10 cellular contexts compared by ENCODE assay signal in the genomic region with DNA sequence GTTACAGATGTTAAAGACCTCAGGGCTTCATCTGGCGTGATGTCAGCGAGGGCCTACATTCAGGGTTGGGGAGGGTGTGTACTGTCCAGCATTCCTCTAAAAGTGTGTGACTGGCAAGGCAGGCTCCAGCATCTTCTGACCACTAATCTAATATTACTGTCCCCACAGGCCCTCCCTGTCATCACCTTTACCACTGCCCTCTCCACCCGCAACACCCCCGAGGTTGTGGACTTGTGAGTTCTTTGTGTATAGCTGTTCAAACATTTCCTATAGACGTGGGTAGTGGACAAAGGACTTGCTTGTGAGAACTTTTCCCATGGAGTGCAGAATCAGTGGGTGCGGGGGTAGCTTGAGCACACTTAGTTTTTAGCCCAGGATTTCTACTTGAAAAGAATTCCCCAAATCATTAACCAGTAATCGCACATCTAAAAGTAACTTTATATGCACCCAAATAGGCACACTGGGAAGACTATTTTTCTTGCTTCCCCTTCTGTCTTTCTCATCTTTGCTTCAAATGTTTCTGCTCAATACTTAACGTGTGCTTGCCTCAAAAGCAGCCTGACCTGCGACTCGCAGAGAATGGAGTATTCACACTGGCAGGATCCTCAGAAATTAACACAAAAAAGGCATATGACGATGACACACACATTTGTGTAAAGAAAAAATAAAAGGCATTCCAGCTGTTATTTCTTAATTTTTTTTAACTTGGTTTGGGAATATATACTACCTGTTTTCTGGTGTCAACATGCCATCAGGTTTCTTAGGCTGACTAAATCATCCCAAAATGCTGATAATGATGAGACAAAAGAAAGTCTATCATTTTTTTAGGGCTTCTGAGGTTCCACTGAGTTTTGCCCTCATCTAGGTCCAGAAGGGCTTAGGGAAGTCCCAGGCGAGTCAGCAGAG.
A peak's percentile ranks its signal among the peaks of the same experiment; 100 is the strongest.
DNase-seq lines count a peak whose midpoint lies in the region; ATAC-seq, FAIRE-seq and TF ChIP-seq lines count a peak whose summit lies in the region.
"Had no signal": no experiment of that assay in that cellular context is flagged by ENCODE, and none has a peak within 500 bp of the region (broad histone marks: within the 10 kb centered on the region; RNA-seq: fewer than 3 reads in every experiment).

No MANE protein-coding gene starts in this region.

- peaks cover 72% of the 10 kb centered on the region for H3K36me3 Mint-ChIP-seq in activated CD4-positive, alpha-beta memory T cell treated with anti-CD3 and anti-CD28 coated beads for 36 hours
- H3K36me3 Mint-ChIP-seq in activated CD4-positive, alpha-beta memory T cell treated with anti-CD3 and anti-CD28 coated beads, Interleukin-2, amount 10 ng/mL, durations not matched to agents 7 days and 5 days (ENCODE audit: low read depth), result peaks cover 92% of the 10 kb centered on the region
- H3K36me3 Mint-ChIP-seq in activated T-helper 1 cell treated with anti-CD3 and anti-CD28 coated beads, Interleukin-12 subunit alpha, Interleukin-12 subunit beta, Interleukin-2, Interleukin-4 antibody, amounts not matched to agents 30 ng/mL and 10 ng/mL and 1 ng/mL, durations not matched to agents 14 hours and 24 hours and 36 hours (ENCODE audit: low read depth), result peaks cover 78% of the 10 kb centered on the region

- no peaks in the 10 kb centered on the region for H3K9me3 ChIP-seq in keratinocyte (ENCODE audit: control insufficient read depth, low read depth, low read length)
- no peaks in the 10 kb centered on the region for H3K9me3 ChIP-seq in stomach
- H3K9me3 ChIP-seq: MG63, testis had no signal

- no peaks in the 10 kb centered on the region for H3K79me2 ChIP-seq in keratinocyte (ENCODE audit: control insufficient read depth, insufficient read depth, low read length)

- no peak for FAIRE-seq in keratinocyte (lab: Jason Lieb, UNC)

- H3K27ac Mint-ChIP-seq in activated CD4-positive, alpha-beta memory T cell treated with anti-CD3 and anti-CD28 coated beads for 36 hours, result peak overlapping the region; percentile 77
- H3K27ac Mint-ChIP-seq in activated CD4-positive, alpha-beta memory T cell treated with anti-CD3 and anti-CD28 coated beads, Interleukin-2, amount 10 ng/mL, durations not matched to agents 7 days and 5 days, result no peak overlapping the region
- H3K27ac Mint-ChIP-seq in activated T-helper 1 cell treated with anti-CD3 and anti-CD28 coated beads, Interleukin-12 subunit alpha, Interleukin-12 subunit beta, Interleukin-2, Interleukin-4 antibody, amounts not matched to agents 30 ng/mL and 10 ng/mL and 1 ng/mL, durations not matched to agents 14 hours and 24 hours and 36 hours, result peak overlapping the region; percentile 79

- TF ChIP-seq EP300 in stomach (IDR thresholded peaks at IDR 0.05), result no peak

- H3K4me3 Mint-ChIP-seq in activated CD4-positive, alpha-beta memory T cell treated with anti-CD3 and anti-CD28 coated beads for 36 hours, result no peak overlapping the region
- no peak overlapping the region for H3K4me3 Mint-ChIP-seq in activated CD4-positive, alpha-beta memory T cell treated with anti-CD3 and anti-CD28 coated beads, Interleukin-2, amount 10 ng/mL, durations not matched to agents 7 days and 5 days
- H3K4me3 Mint-ChIP-seq in activated T-helper 1 cell treated with anti-CD3 and anti-CD28 coated beads, Interleukin-12 subunit alpha, Interleukin-12 subunit beta, Interleukin-2, Interleukin-4 antibody, amounts not matched to agents 30 ng/mL and 10 ng/mL and 1 ng/mL, durations not matched to agents 14 hours and 24 hours and 36 hours, result no peak overlapping the region

- no peak overlapping the region for H2AFZ ChIP-seq in keratinocyte (ENCODE audit: control insufficient read depth, low read length)

- dilution Hi-C loops in keratinocyte (cut with MboI; ENCODE audit: extremely low pct_ligation_motif_present, low sequenced_read_pairs), result no loop called here

- peak overlapping the region; percentile 85 for H3K27ac ChIP-seq in keratinocyte (ENCODE audit: control insufficient read depth, insufficient read depth, low read length)
- peak overlapping the region; percentile 35 to 87 (median 73) for H3K27ac ChIP-seq in stomach
- H3K27ac ChIP-seq: testis had no signal

- peaks cover 89% of the 10 kb centered on the region for H3K4me1 Mint-ChIP-seq in activated CD4-positive, alpha-beta memory T cell treated with anti-CD3 and anti-CD28 coated beads for 36 hours (ENCODE audit: low read depth)
- peaks cover 71% of the 10 kb centered on the region for H3K4me1 Mint-ChIP-seq in activated CD4-positive, alpha-beta memory T cell treated with anti-CD3 and anti-CD28 coated beads, Interleukin-2, amount 10 ng/mL, durations not matched to agents 7 days and 5 days
- peaks cover 86% of the 10 kb centered on the region for H3K4me1 Mint-ChIP-seq in activated T-helper 1 cell treated with anti-CD3 and anti-CD28 coated beads, Interleukin-12 subunit alpha, Interleukin-12 subunit beta, Interleukin-2, Interleukin-4 antibody, amounts not matched to agents 30 ng/mL and 10 ng/mL and 1 ng/mL, durations not matched to agents 14 hours and 24 hours and 36 hours (ENCODE audit: low read depth)

- H3K27me3 Mint-ChIP-seq in activated CD4-positive, alpha-beta memory T cell treated with anti-CD3 and anti-CD28 coated beads for 36 hours, result no peaks in the 10 kb centered on the region
- no peaks in the 10 kb centered on the region for H3K27me3 Mint-ChIP-seq in activated CD4-positive, alpha-beta memory T cell treated with anti-CD3 and anti-CD28 coated beads, Interleukin-2, amount 10 ng/mL, durations not matched to agents 7 days and 5 days
- H3K27me3 Mint-ChIP-seq in activated T-helper 1 cell treated with anti-CD3 and anti-CD28 coated beads, Interleukin-12 subunit alpha, Interleukin-12 subunit beta, Interleukin-2, Interleukin-4 antibody, amounts not matched to agents 30 ng/mL and 10 ng/mL and 1 ng/mL, durations not matched to agents 14 hours and 24 hours and 36 hours (ENCODE audit: insufficient read depth), result no peaks in the 10 kb centered on the region

- H3K4me1 ChIP-seq in keratinocyte (ENCODE audit: control insufficient read depth, extremely low read depth, insufficient read depth, low read length) (peaks cover 37% of the 10 kb centered on the region), stomach (peaks cover 32 to 74% (median 48%) of the 10 kb centered on the region in 4 donors)

- no peak overlapping the region for H3K4me3 ChIP-seq in keratinocyte (ENCODE audit: control insufficient read depth in 2 of 3, extremely low read depth in 1 of 3, insufficient read depth in 2 of 3, low read depth in 1 of 3, low read length in 3 of 3)
- H3K4me3 ChIP-seq in stomach, result no peak overlapping the region
- H3K4me3 ChIP-seq: MG63, testis had no signal

- POLR2A ChIA-PET in activated CD4-positive, alpha-beta memory T cell treated with anti-CD3 and anti-CD28 coated beads for 36 hours (lab: Charles Lee), result interaction anchor here (0.7 to 1.4 kb wide), 7 partner anchors 12 to 158 kb away, joined by 3 to 6 read pairs (median 5); a partner anchor contains a TSS
- POLR2A ChIA-PET in activated CD4-positive, alpha-beta memory T cell treated with anti-CD3 and anti-CD28 coated beads, Interleukin-2, amount 10 ng/mL, durations not matched to agents 7 days and 5 days (lab: Charles Lee), result interaction anchor here (1.3 to 1.7 kb wide), 2 partner anchors 15 to 43 kb away, joined by 3 to 4 read pairs; no protein-coding TSS in a partner anchor

- no peaks in the 10 kb centered on the region for H3K9me3 Mint-ChIP-seq in activated CD4-positive, alpha-beta memory T cell treated with anti-CD3 and anti-CD28 coated beads for 36 hours
- no peaks in the 10 kb centered on the region for H3K9me3 Mint-ChIP-seq in activated CD4-positive, alpha-beta memory T cell treated with anti-CD3 and anti-CD28 coated beads, Interleukin-2, amount 10 ng/mL, durations not matched to agents 7 days and 5 days
- H3K9me3 Mint-ChIP-seq in activated T-helper 1 cell treated with anti-CD3 and anti-CD28 coated beads, Interleukin-12 subunit alpha, Interleukin-12 subunit beta, Interleukin-2, Interleukin-4 antibody, amounts not matched to agents 30 ng/mL and 10 ng/mL and 1 ng/mL, durations not matched to agents 14 hours and 24 hours and 36 hours, result no peaks in the 10 kb centered on the region

- H3K4me2 ChIP-seq in keratinocyte (ENCODE audit: control insufficient read depth, extremely low read depth, insufficient read depth, low read depth, low read length), result peak overlapping the region; percentile 67

- no peaks in the 10 kb centered on the region for H4K20me1 ChIP-seq in keratinocyte (ENCODE audit: control insufficient read depth, extremely low read depth, insufficient read depth, low read length)

- H3K27me3 ChIP-seq in keratinocyte (ENCODE audit: control insufficient read depth, extremely low read depth, insufficient read depth, low read length), result no peaks in the 10 kb centered on the region
- H3K27me3 ChIP-seq in stomach, result no peaks in the 10 kb centered on the region
- H3K27me3 ChIP-seq: MG63, testis had no signal

- no peak for DNase-seq in activated CD4-positive, alpha-beta memory T cell treated with anti-CD3 and anti-CD28 coated beads for 36 hours
- DNase-seq in activated CD4-positive, alpha-beta memory T cell treated with anti-CD3 and anti-CD28 coated beads, Interleukin-2, amount 10 ng/mL, durations not matched to agents 7 days and 5 days, result no peak
- no peak for DNase-seq in activated T-helper 1 cell treated with anti-CD3 and anti-CD28 coated beads, Interleukin-12 subunit alpha, Interleukin-12 subunit beta, Interleukin-2, Interleukin-4 antibody, amounts not matched to agents 30 ng/mL and 10 ng/mL and 1 ng/mL, durations not matched to agents 14 hours and 24 hours and 36 hours (ENCODE audit: low spot score)
- DNase-seq in keratinocyte (ENCODE audit: low read depth, low spot score), result no peak
- DNase-seq in stomach, result no peak
- no peak for DNase-seq in OCI-M1 (lab: John Stamatoyannopoulos, UW)
- DNase-seq: testis had no signal

- TF ChIP-seq CTCF in keratinocyte (optimal IDR thresholded peaks at IDR 0.05 in 1 of 3, IDR thresholded peaks at IDR 0.05 in 1 of 3, conservative IDR thresholded peaks at IDR 0.05 in 1 of 3; ENCODE audit: extremely low read depth in 1 of 3, insufficient read depth in 2 of 3, low read length in 3 of 3) (no peak), stomach (IDR thresholded peaks at IDR 0.05) (no peak)

- H3K36me3 ChIP-seq in keratinocyte (ENCODE audit: control insufficient read depth in 2 of 2, extremely low read depth in 1 of 2, insufficient read depth in 2 of 2, low read length in 2 of 2), result no peaks in the 10 kb centered on the region
- H3K36me3 ChIP-seq in stomach, result no peaks in the 10 kb centered on the region
- H3K36me3 ChIP-seq: MG63 had no signal

- intact Hi-C loops in activated CD4-positive, alpha-beta memory T cell treated with anti-CD3 and anti-CD28 coated beads for 36 hours (cut with micrococcal nuclease), result loop anchor here (1.0 to 2.0 kb wide), 3 partner anchors 12 to 26 kb away; no protein-coding TSS in a partner anchor
- intact Hi-C loops in activated T-helper 1 cell treated with anti-CD3 and anti-CD28 coated beads, Interleukin-12 subunit alpha, Interleukin-12 subunit beta, Interleukin-2, Interleukin-4 antibody, amounts not matched to agents 30 ng/mL and 10 ng/mL and 1 ng/mL, durations not matched to agents 14 hours and 24 hours and 36 hours (cut with micrococcal nuclease), result loop anchor here (5.0 kb wide), 1 partner anchor 35 kb away; no protein-coding TSS in a partner anchor
- intact Hi-C loops in stomach (cut with DNase I; ENCODE audit: low total_unique reads), result no loop called here

- CTCF ChIA-PET in activated CD4-positive, alpha-beta memory T cell treated with anti-CD3 and anti-CD28 coated beads for 36 hours (lab: Charles Lee), result interaction anchor here (0.6 to 2.3 kb wide), 5 partner anchors 10 to 804 kb away, joined by 3 to 8 read pairs (median 4); no protein-coding TSS in a partner anchor
- CTCF ChIA-PET in activated CD4-positive, alpha-beta memory T cell treated with anti-CD3 and anti-CD28 coated beads, Interleukin-2, amount 10 ng/mL, durations not matched to agents 7 days and 5 days (lab: Charles Lee), result no interaction called here

- H3K9ac ChIP-seq in keratinocyte (ENCODE audit: control insufficient read depth, extremely low read depth, insufficient read depth, low read length), result peak overlapping the region; percentile 11

- TF ChIP-seq POLR2A in stomach (IDR thresholded peaks at IDR 0.05), result no peak

- 53 to 63% (median 56%) methylated on average over 12 of the region's 12 CpGs for WGBS in stomach, 5 donors

- ATAC-seq in HG02973 (IDR thresholded peaks at IDR 0.05; ENCODE audit: unreplicated experiment) (no peak), GM18517 (IDR thresholded peaks at IDR 0.05; ENCODE audit: unreplicated experiment) (no peak)

- no peaks in the 10 kb centered on the region for H3K9me1 ChIP-seq in keratinocyte (ENCODE audit: control insufficient read depth, extremely low read depth, insufficient read depth, low read length)
